In the genomic region with DNA sequence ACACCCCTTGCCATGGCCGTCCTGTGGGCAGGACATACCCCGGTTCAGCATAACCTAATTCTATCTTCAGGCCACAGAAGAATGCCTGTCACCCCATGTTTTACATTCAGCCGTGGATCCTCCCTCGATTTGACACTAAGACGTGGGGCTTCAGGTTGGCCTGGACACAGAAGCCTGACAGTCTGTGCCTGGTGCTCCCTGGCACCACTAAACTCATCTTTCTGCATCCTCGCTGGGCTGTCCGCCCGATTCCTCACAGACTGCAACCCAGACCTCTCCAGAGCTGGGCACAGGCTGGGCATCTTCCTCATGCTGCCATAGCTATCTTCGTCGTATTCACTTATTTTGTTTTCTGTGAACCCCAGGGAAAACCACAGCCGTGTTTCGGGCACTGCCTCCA, we compare ENCODE assay signal across 20 cellular contexts.
"Had no signal": no experiment of that assay in that cellular context is flagged by ENCODE, and none has a peak within 500 bp of the region (broad histone marks: within the 10 kb centered on the region; RNA-seq: fewer than 3 reads in every experiment).

No MANE protein-coding gene starts in this region.

- H3K9me3 ChIP-seq: psoas muscle, suprapubic skin had no signal

- H3K27ac Mint-ChIP-seq: activated CD4-positive, alpha-beta memory T cell treated with anti-CD3 and anti-CD28 coated beads for 36 hours; stimulated activated memory B cell treated with anti-CD40 and anti-IgM and Interleukin-4, amounts not matched to agents 10 μg/mL and 1 μg/mL and 100 μg/mL, for 72 hours had no signal

- H3K36me3 ChIP-seq: left ventricle myocardium inferior, right atrium auricular region, stomach, suprapubic skin, tibial nerve had no signal

- H3K27me3 Mint-ChIP-seq: activated CD4-positive, alpha-beta memory T cell treated with anti-CD3 and anti-CD28 coated beads for 36 hours had no signal

- H3K27me3 ChIP-seq: hepatocyte, right atrium auricular region, tibial nerve had no signal

- H3K27ac ChIP-seq: hepatocyte, left ventricle myocardium inferior, psoas muscle, right atrium auricular region, stomach, suprapubic skin, tibial nerve had no signal

- H3K4me1 ChIP-seq: suprapubic skin, tibial nerve had no signal

- H3K4me3 ChIP-seq: hepatocyte, left ventricle myocardium inferior, psoas muscle, right atrium auricular region, stomach, suprapubic skin, tibial nerve had no signal

- H3K79me2 ChIP-seq: hepatocyte had no signal

- H2AFZ ChIP-seq: hepatocyte had no signal

- ATAC-seq: esophagus mucosa; naive thymus-derived CD4-positive, alpha-beta T cell; psoas muscle; stimulated activated memory B cell treated with anti-CD40 and anti-IgM and Interleukin-4, amounts not matched to agents 10 μg/mL and 1 μg/mL and 100 μg/mL, for 72 hours had no signal

- DNase-seq: activated CD4-positive, alpha-beta memory T cell treated with anti-CD3 and anti-CD28 coated beads for 36 hours; activated CD4-positive, alpha-beta T cell treated with anti-CD3 and anti-CD28 coated beads for 48 hours; activated naive CD4-positive, alpha-beta T cell treated with Interleukin-2 at 50 U/mL for 16 hours; activated T-cell treated with anti-CD3 and anti-CD28 coated beads, Interleukin-2, amount 50 U/mL, for 1 hour; dermis blood vessel endothelial cell; effector CD8-positive, alpha-beta T cell; foreskin melanocyte; glutamatergic neuron; left ventricle myocardium inferior; naive thymus-derived CD4-positive, alpha-beta T cell; psoas muscle; stimulated activated CD4-positive, alpha-beta T cell treated with anti-CD3 and anti-CD28 coated beads, Interleukin-1b, Interleukin-23, amount 100 ng/mL, for 48 hours; stomach had no signal

- H3K4me3 Mint-ChIP-seq: activated CD4-positive, alpha-beta memory T cell treated with anti-CD3 and anti-CD28 coated beads for 36 hours; naive thymus-derived CD4-positive, alpha-beta T cell; neural crest cell; stimulated activated memory B cell treated with anti-CD40 and anti-IgM and Interleukin-4, amounts not matched to agents 10 μg/mL and 1 μg/mL and 100 μg/mL, for 72 hours had no signal

- H3K4me2 ChIP-seq: hepatocyte had no signal
